Comparison of ENCODE assay signal across 9 cellular contexts in the genomic region with DNA sequence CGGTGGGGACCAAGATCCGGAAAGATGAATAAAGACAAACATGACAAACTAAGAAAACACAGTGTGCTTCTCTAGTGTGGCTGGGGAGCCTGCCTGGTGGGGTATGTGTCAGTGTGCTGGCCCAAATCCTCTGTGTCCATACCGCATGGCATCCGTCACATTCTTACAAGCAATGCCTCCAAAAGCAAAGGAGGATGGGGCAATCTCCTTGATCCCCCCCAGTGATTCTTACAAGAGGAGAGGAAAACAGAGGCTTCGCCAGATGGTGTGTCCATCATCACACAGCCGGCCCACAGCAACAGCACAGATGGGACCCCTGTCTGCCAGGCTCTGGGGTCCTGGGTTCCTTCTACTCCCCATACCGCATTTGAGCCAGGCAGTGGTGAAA. TPM values are rescaled to one million over a fixed set of nuclear protein-coding genes. Genes with fewer than 3 reads are reported as not detected.
DNase-seq lines count a peak whose midpoint lies in the region; ATAC-seq and TF ChIP-seq lines count a peak whose summit lies in the region.
"Had no signal": no experiment of that assay in that cellular context is flagged by ENCODE, and none has a peak within 500 bp of the region (broad histone marks: within the 10 kb centered on the region; RNA-seq: fewer than 3 reads in every experiment).

No MANE protein-coding gene starts in this region.

- H3K4me1 Mint-ChIP-seq in activated CD4-positive, alpha-beta memory T cell treated with anti-CD3 and anti-CD28 coated beads, Interleukin-2, amount 10 ng/mL, durations not matched to agents 7 days and 5 days: peaks cover 17% of the 10 kb centered on the region

- H3K36me3 ChIP-seq in left ventricle myocardium inferior: peaks cover 20% of the 10 kb centered on the region
- peaks cover 0 to 7% (median 0%) of the 10 kb centered on the region in 6 donors for H3K36me3 ChIP-seq in spleen

- H3K4me1 ChIP-seq in left ventricle myocardium inferior: peaks cover 47% of the 10 kb centered on the region
- H3K4me1 ChIP-seq in spleen: peaks cover 10 to 62% (median 38%) of the 10 kb centered on the region in 6 donors

- WGBS in spleen, 5 donors: 54 to 70% (median 59%) methylated on average over 7 of the region's 7 CpGs

- CTCF ChIA-PET in activated CD4-positive, alpha-beta memory T cell treated with anti-CD3 and anti-CD28 coated beads, Interleukin-2, amount 10 ng/mL, durations not matched to agents 7 days and 5 days (lab: Charles Lee): interaction anchor here (7.5 kb wide), 1 partner anchor 16 kb away, joined by 51 read pairs; a partner anchor contains a TSS

- H3K4me3 ChIP-seq in left ventricle myocardium inferior (peak overlapping the region; percentile 74), spleen (peak overlapping the region; percentile 31 to 84 (median 46))

- ATAC-seq in GM21360 (IDR thresholded peaks at IDR 0.05; ENCODE audit: unreplicated experiment) (no peak), GM18861 (IDR thresholded peaks at IDR 0.05; ENCODE audit: unreplicated experiment) (no peak)

- H3K27ac Mint-ChIP-seq in activated CD4-positive, alpha-beta memory T cell treated with anti-CD3 and anti-CD28 coated beads, Interleukin-2, amount 10 ng/mL, durations not matched to agents 7 days and 5 days: no peak overlapping the region

- H3K36me3 Mint-ChIP-seq in activated CD4-positive, alpha-beta memory T cell treated with anti-CD3 and anti-CD28 coated beads, Interleukin-2, amount 10 ng/mL, durations not matched to agents 7 days and 5 days (ENCODE audit: low read depth): peaks cover 4% of the 10 kb centered on the region

- H3K9me3 ChIP-seq in left ventricle myocardium inferior (replicated peaks): no peaks in the 10 kb centered on the region
- H3K9me3 ChIP-seq in spleen: no peaks in the 10 kb centered on the region

- no peak for TF ChIP-seq POLR2A in spleen (IDR thresholded peaks at IDR 0.05)

- POLR2A ChIA-PET in activated CD4-positive, alpha-beta memory T cell treated with anti-CD3 and anti-CD28 coated beads, Interleukin-2, amount 10 ng/mL, durations not matched to agents 7 days and 5 days (lab: Charles Lee): interaction anchor here (1.5 to 3.8 kb wide), 4 partner anchors 16 to 124 kb away, joined by 4 to 17 read pairs (median 6); a partner anchor contains a TSS

- peaks cover 3% of the 10 kb centered on the region for H3K9me3 Mint-ChIP-seq in activated CD4-positive, alpha-beta memory T cell treated with anti-CD3 and anti-CD28 coated beads, Interleukin-2, amount 10 ng/mL, durations not matched to agents 7 days and 5 days

- H3K4me3 Mint-ChIP-seq in activated CD4-positive, alpha-beta memory T cell treated with anti-CD3 and anti-CD28 coated beads, Interleukin-2, amount 10 ng/mL, durations not matched to agents 7 days and 5 days: peak overlapping the region; percentile 44

- intact Hi-C loops in left ventricle myocardium inferior (cut with micrococcal nuclease): no loop called here
- intact Hi-C loops in spleen (cut with DNase I; ENCODE audit: low total_unique reads): no loop called here

- H3K27ac ChIP-seq in left ventricle myocardium inferior (replicated peaks): peak overlapping the region; percentile 96
- H3K27ac ChIP-seq in spleen: peak overlapping the region in 7 of 8 donors; percentile 78 to 86 (median 81)

- DNase-seq in HCEC 1CT (peak; percentile 62), left ventricle myocardium inferior (no peak), spleen (peak; percentile 59), SK-N-DZ (ENCODE audit: low spot score) (no peak), HK-2 (ENCODE audit: unreplicated experiment) (no peak)
- DNase-seq in activated CD4-positive, alpha-beta memory T cell treated with anti-CD3 and anti-CD28 coated beads, Interleukin-2, amount 10 ng/mL, durations not matched to agents 7 days and 5 days: no peak

- H3K27me3 ChIP-seq in left ventricle myocardium inferior (ENCODE audit: low read depth): no peaks in the 10 kb centered on the region
- H3K27me3 ChIP-seq in spleen (replicated peaks in 1 of 7): peaks cover 0 to 22% (median 0%) of the 10 kb centered on the region in 7 donors

- peaks cover 14% of the 10 kb centered on the region for H3K27me3 Mint-ChIP-seq in activated CD4-positive, alpha-beta memory T cell treated with anti-CD3 and anti-CD28 coated beads, Interleukin-2, amount 10 ng/mL, durations not matched to agents 7 days and 5 days

- TF ChIP-seq CTCF in left ventricle myocardium inferior (IDR thresholded peaks at IDR 0.05; ENCODE audit: borderline replicate concordance): no peak
- no peak for TF ChIP-seq CTCF in spleen (IDR thresholded peaks at IDR 0.05 in 8 of 11, conservative IDR thresholded peaks at IDR 0.05 in 3 of 11)

RNA-seq across cellular contexts. Expression of a gene that starts 0.6 kb away (rescaled TPM):
- total RNA-seq in activated CD4-positive, alpha-beta memory T cell treated with anti-CD3 and anti-CD28 coated beads, Interleukin-2, amount 10 ng/mL, durations not matched to agents 7 days and 5 days: under 1 TPM; 0.23 to 0.45 TPM
- total RNA-seq in left ventricle myocardium inferior (35.0 TPM), spleen (10 to 100 TPM; 10.7 to 24.1 (median 19.7) TPM)
- polyA plus RNA-seq in spleen: 10 to 100 TPM in 2 of 3 donors, 1 to 10 TPM in 1; 6.6 to 24.6 (median 12.6) TPM
- polyA plus RNA-seq in SK-N-DZ (2014; cell fraction: cytosol; rRNA removed): 6.8 and 14.1 TPM in 2 replicates
- polyA plus RNA-seq in SK-N-DZ (2014; cell fraction: nucleus; rRNA removed): 16.6 and 18.1 TPM in 2 replicates
- polyA plus RNA-seq: neural cell had no signal

RNA-seq across cellular contexts. Expression of a gene that starts 13.7 kb away (rescaled TPM):
- 1 to 10 TPM; 1.7 to 3.0 TPM for total RNA-seq in activated CD4-positive, alpha-beta memory T cell treated with anti-CD3 and anti-CD28 coated beads, Interleukin-2, amount 10 ng/mL, durations not matched to agents 7 days and 5 days
- 0.58 TPM for total RNA-seq in left ventricle myocardium inferior
- total RNA-seq in spleen: 1 to 10 TPM; 1.0 to 5.1 (median 1.9) TPM
- 1 to 10 TPM in 1 of 3 donors, under 1 TPM in 2; 0.57 to 1.7 (median 0.64) TPM for polyA plus RNA-seq in spleen
- polyA plus RNA-seq in SK-N-DZ (2014; cell fraction: cytosol; rRNA removed): 1.5 and 3.4 TPM in 2 replicates
- 6.8 and 7.4 TPM in 2 replicates for polyA plus RNA-seq in SK-N-DZ (2014; cell fraction: nucleus; rRNA removed)

RNA-seq across cellular contexts. Expression of a gene that starts 17.3 kb away (rescaled TPM):
- total RNA-seq in activated CD4-positive, alpha-beta memory T cell treated with anti-CD3 and anti-CD28 coated beads, Interleukin-2, amount 10 ng/mL, durations not matched to agents 7 days and 5 days: 10 to 100 TPM; 15.9 to 17.1 TPM
- total RNA-seq in left ventricle myocardium inferior: 72.3 TPM
- 10 to 100 TPM; 17.7 to 40.3 (median 31.4) TPM for total RNA-seq in spleen
- 10 to 100 TPM; 20.6 to 40.9 (median 21.9) TPM for polyA plus RNA-seq in spleen
- 56.5 and 59.8 TPM in 2 replicates for polyA plus RNA-seq in SK-N-DZ (2014; cell fraction: cytosol; rRNA removed)
- polyA plus RNA-seq in SK-N-DZ (2014; cell fraction: nucleus; rRNA removed): 183 and 206 TPM in 2 replicates

RNA-seq across cellular contexts. Expression of a gene that starts 25.9 kb away (rescaled TPM):
- 10 to 100 TPM; 25.4 to 28.6 TPM for total RNA-seq in activated CD4-positive, alpha-beta memory T cell treated with anti-CD3 and anti-CD28 coated beads, Interleukin-2, amount 10 ng/mL, durations not matched to agents 7 days and 5 days
- total RNA-seq in left ventricle myocardium inferior (17.5 TPM), spleen (10 to 100 TPM; 17.1 to 41.3 (median 23.6) TPM)
- 10 to 100 TPM; 22.0 to 33.4 (median 28.1) TPM for polyA plus RNA-seq in spleen
- polyA plus RNA-seq in SK-N-DZ (2014; cell fraction: cytosol; rRNA removed): 59.7 and 80.2 TPM in 2 replicates
- polyA plus RNA-seq in SK-N-DZ (2014; cell fraction: nucleus; rRNA removed): 38.4 and 52.8 TPM in 2 replicates

RNA-seq across cellular contexts. Expression of a gene that starts 35.9 kb away (rescaled TPM):
- 1 to 10 TPM; 5.4 to 6.1 TPM for total RNA-seq in activated CD4-positive, alpha-beta memory T cell treated with anti-CD3 and anti-CD28 coated beads, Interleukin-2, amount 10 ng/mL, durations not matched to agents 7 days and 5 days
- total RNA-seq in left ventricle myocardium inferior (0.47 TPM), spleen (1 to 10 TPM in 6 of 7 donors, under 1 TPM in 1; 0.85 to 2.4 (median 1.9) TPM)
- polyA plus RNA-seq in spleen: under 1 TPM; 0.65 to 0.99 (median 0.72) TPM
- polyA plus RNA-seq in SK-N-DZ (2014; cell fraction: cytosol; rRNA removed): 3.3 and 3.7 TPM in 2 replicates
- polyA plus RNA-seq in SK-N-DZ (2014; cell fraction: nucleus; rRNA removed): 2.7 and 3.1 TPM in 2 replicates

Comparison
In these comparisons a context has a peak if more than half of its experiments do, and no peak if none do; other contexts are left out.
1. DNase-seq: peak in HCEC 1CT (single experiment) and spleen (single experiment); none in activated CD4-positive, alpha-beta memory T cell treated with anti-CD3 and anti-CD28 coated beads, Interleukin-2, amount 10 ng/mL, durations not matched to agents 7 days and 5 days (single experiment), left ventricle myocardium inferior (single experiment), SK-N-DZ (single experiment) and HK-2 (single experiment).
2. RNA of a gene that starts 0.6 kb away (total RNA-seq): 35.0 TPM in left ventricle myocardium inferior (single experiment) and 10.7 to 24.1 TPM in spleen; 0.23 to 0.45 TPM in activated CD4-positive, alpha-beta memory T cell treated with anti-CD3 and anti-CD28 coated beads, Interleukin-2, amount 10 ng/mL, durations not matched to agents 7 days and 5 days; every median in the first group is over 4 times any median in the second.